16 cellular contexts compared by ENCODE assay signal in genomic region chr2:33013684-33014110, GRCh38.
DNase-seq lines count a peak whose midpoint lies in the region; ATAC-seq and TF ChIP-seq lines count a peak whose summit lies in the region.
"Had no signal": no experiment of that assay in that cellular context is flagged by ENCODE, and none has a peak within 500 bp of the region (broad histone marks: within the 10 kb centered on the region; RNA-seq: fewer than 3 reads in every experiment).

No MANE protein-coding gene starts in this region.

- no peak overlapping the region for H4K8ac ChIP-seq in mesendoderm (ENCODE audit: low read depth, low read length)

- DNase-seq in LoVo (ENCODE audit: low spot score) (peak; percentile 40), choroid plexus epithelial cell (ENCODE audit: low read depth) (peak; percentile 60), mesendoderm (peak; percentile 59), NCI-H2196 (lab: John Stamatoyannopoulos, UW; ENCODE audit: unreplicated experiment) (no peak), SIG-M5 treated with dmso at 0.1 percent for 504 hours (lab: John Stamatoyannopoulos, UW; ENCODE audit: unreplicated experiment) (no peak), lower lobe of right lung (no peak)
- DNase-seq: activated CD8-positive, alpha-beta T cell treated with anti-CD3 and anti-CD28 coated beads, Interleukin-2, amount 10 ng/mL, durations not matched to agents 7 days and 5 days; activated gamma-delta T cell; Calu3; posterior cingulate gyrus; SIG-M5 had no signal

- H3K56ac ChIP-seq in mesendoderm (ENCODE audit: low read length): no peak overlapping the region

- H3K4me1 ChIP-seq in ACC112 (ENCODE audit: control insufficient read depth, insufficient read depth, low read length, unreplicated experiment): peaks cover 36% of the 10 kb centered on the region
- peaks cover 3% of the 10 kb centered on the region for H3K4me1 ChIP-seq in mesendoderm (ENCODE audit: control insufficient read depth, low read depth, low read length)
- H3K4me1 ChIP-seq in lower lobe of right lung: no peaks in the 10 kb centered on the region
- H3K4me1 ChIP-seq: HAP-1 had no signal

- no peak overlapping the region for H2BK5ac ChIP-seq in mesendoderm (ENCODE audit: low read length)

- no peak overlapping the region for H3K4me2 ChIP-seq in mesendoderm (ENCODE audit: low read length)
- H3K4me2 ChIP-seq: KMS-11 had no signal

- no peak overlapping the region for H2AK5ac ChIP-seq in mesendoderm (ENCODE audit: low read length)

- intact Hi-C loops in lower lobe of right lung (cut with DNase I): no loop called here

- H3K27ac ChIP-seq in ACC112 (ENCODE audit: low read depth, low read length) (peak overlapping the region; percentile 19; the same call in 1 of the 2 replicates), mesendoderm (ENCODE audit: low read depth, low read length) (no peak overlapping the region), lower lobe of right lung (no peak overlapping the region)
- H3K27ac ChIP-seq: KMS-11, thoracic aorta had no signal

- no peaks in the 10 kb centered on the region for H3K79me1 ChIP-seq in mesendoderm (ENCODE audit: low read length)

- H3K4me3 ChIP-seq in ACC112 (ENCODE audit: low read depth, low read length): no peak overlapping the region
- H3K4me3 ChIP-seq in choroid plexus epithelial cell (ENCODE audit: low read depth, low read length): no peak overlapping the region
- no peak overlapping the region for H3K4me3 ChIP-seq in mesendoderm (ENCODE audit: low read length)
- H3K4me3 ChIP-seq in lower lobe of right lung: no peak overlapping the region
- H3K4me3 ChIP-seq: HAP-1, thoracic aorta had no signal

- no peak overlapping the region for H3K18ac ChIP-seq in mesendoderm (ENCODE audit: low read length)

- H3K79me2 ChIP-seq in ACC112 (ENCODE audit: control insufficient read depth, insufficient read depth, low read length, unreplicated experiment) (no peaks in the 10 kb centered on the region), mesendoderm (ENCODE audit: control insufficient read depth, insufficient read depth, low read length) (no peaks in the 10 kb centered on the region)

- no CpG with 5 or more reads among the region's 3 CpGs for WGBS in mesendoderm (ENCODE audit: extremely low coverage, insufficient coverage, low lambda C conversion rate)

- H3K27me3 ChIP-seq in ACC112 (ENCODE audit: insufficient read depth, low read length) (no peaks in the 10 kb centered on the region), mesendoderm (ENCODE audit: insufficient read depth, low read length, poor library complexity) (no peaks in the 10 kb centered on the region), lower lobe of right lung (ENCODE audit: low read depth) (no peaks in the 10 kb centered on the region)

- no peak for TF ChIP-seq CTCF in choroid plexus epithelial cell (conservative IDR thresholded peaks at IDR 0.05; ENCODE audit: low read depth, low read length)
- TF ChIP-seq CTCF in lower lobe of right lung (IDR thresholded peaks at IDR 0.05): no peak

- H2AFZ ChIP-seq in ACC112 (ENCODE audit: low read length, unreplicated experiment): peak overlapping the region; percentile 2

- H2BK15ac ChIP-seq in mesendoderm (replicated peaks; ENCODE audit: low read depth): no peak overlapping the region

- no peaks in the 10 kb centered on the region for H3K9me3 ChIP-seq in lower lobe of right lung
- H3K9me3 ChIP-seq: HAP-1, thoracic aorta had no signal

- H3K4ac ChIP-seq in mesendoderm (ENCODE audit: low read depth, low read length): no peak overlapping the region

- no peak overlapping the region for H3K23ac ChIP-seq in mesendoderm (ENCODE audit: low read length)

- no peak for ATAC-seq in lower lobe of right lung
- ATAC-seq in HG03432 (IDR thresholded peaks at IDR 0.05; ENCODE audit: unreplicated experiment): no peak
- ATAC-seq: activated CD8-positive, alpha-beta T cell treated with anti-CD3 and anti-CD28 coated beads, Interleukin-2, amount 10 ng/mL, durations not matched to agents 7 days and 5 days had no signal

- no peaks in the 10 kb centered on the region for H3K36me3 ChIP-seq in ACC112 (ENCODE audit: insufficient read depth, low read length)
- H3K36me3 ChIP-seq in mesendoderm (ENCODE audit: control insufficient read depth, insufficient read depth, low read length): no peaks in the 10 kb centered on the region
- no peaks in the 10 kb centered on the region for H3K36me3 ChIP-seq in lower lobe of right lung
- H3K36me3 ChIP-seq: HAP-1, thoracic aorta had no signal

- no peak overlapping the region for H4K5ac ChIP-seq in mesendoderm (ENCODE audit: low read length)

- no peak overlapping the region for H2BK120ac ChIP-seq in mesendoderm (ENCODE audit: low read depth, low read length)

- H3K9ac ChIP-seq in mesendoderm (ENCODE audit: low read length): no peak overlapping the region
- H3K9ac ChIP-seq: KMS-11 had no signal

Comparison
In these comparisons a context has a peak if more than half of its experiments do, and no peak if none do; other contexts are left out.
1. DNase-seq: peak in LoVo (single experiment), choroid plexus epithelial cell (single experiment) and mesendoderm (single experiment); none in NCI-H2196 (single experiment), SIG-M5 treated with dmso at 0.1 percent for 504 hours (single experiment) and lower lobe of right lung (single experiment).